Comparison of ENCODE assay signal across 8 cellular contexts in genomic region chr19:16828990-16829821, GRCh38. TPM values are rescaled to one million over a fixed set of nuclear protein-coding genes. Genes with fewer than 3 reads are reported as not detected.
DNase-seq lines count a peak whose midpoint lies in the region; ATAC-seq and TF ChIP-seq lines count a peak whose summit lies in the region.

SIN3B (plus strand) TSS chr19:16829398; CDS start chr19:16829421, 23 bp downstream.

- H3K27me3 Mint-ChIP-seq in WTC11 (ENCODE audit: low read depth) = no peaks in the 10 kb centered on the region; the same call in 1 of the 2 replicates

- H3K27me3 ChIP-seq in breast epithelium (no peaks in the 10 kb centered on the region), skeletal muscle satellite cell (ENCODE audit: control insufficient read depth, insufficient read depth, low read length) (peaks cover 5% of the 10 kb centered on the region)

- H3K36me3 ChIP-seq in breast epithelium = no peaks in the 10 kb centered on the region
- H3K36me3 ChIP-seq in skeletal muscle satellite cell (ENCODE audit: insufficient read depth, low read length) = peaks cover 22% of the 10 kb centered on the region

- peaks cover 29% of the 10 kb centered on the region for H3K36me3 Mint-ChIP-seq in WTC11

- peak; percentile 37 for DNase-seq in DMS53 treated with DMSO at 0.1 percent for 48 hours (lab: John Stamatoyannopoulos, UW; ENCODE audit: unreplicated experiment)
- DNase-seq in NCI-H2227 (lab: John Stamatoyannopoulos, UW; ENCODE audit: unreplicated experiment) = peak; percentile 89
- DNase-seq in WTC11 (ENCODE audit: low spot score) = peak; percentile 85
- peak; percentile 80 to 83 for DNase-seq in breast epithelium (ENCODE audit: low spot score in 2 of 2)

- H3K27ac ChIP-seq in breast epithelium = peak within 1 kb of the TSS; percentile 87 to 89

- CTCF ChIA-PET in WTC11 (lab: Charles Lee) = interaction anchor here (1.0 to 1.6 kb wide), 2 partner anchors 26 to 115 kb away, joined by 3 to 7 read pairs; no protein-coding TSS in a partner anchor

- TF ChIP-seq CTCF in WTC11 (IDR thresholded peaks at IDR 0.05) (no peak), breast epithelium (IDR thresholded peaks at IDR 0.05) (no peak)

- H3K9me3 ChIP-seq in breast epithelium (no peaks in the 10 kb centered on the region), iPS-18c (ENCODE audit: control insufficient read depth, insufficient read depth, low read length) (peaks cover 2% of the 10 kb centered on the region), skeletal muscle satellite cell (replicated peaks; ENCODE audit: low read length) (no peaks in the 10 kb centered on the region)

- H3K4me3 Mint-ChIP-seq in WTC11 = peak within 1 kb of the TSS; percentile 86

- 0 out of 2 replicates have a peak within 1 kb of the TSS, but pooled peaks have one; percentile 86 for H3K27ac Mint-ChIP-seq in WTC11

- peaks cover 5 to 9% of the 10 kb centered on the region in 2 donors for H3K4me1 ChIP-seq in breast epithelium
- H3K4me1 ChIP-seq in skeletal muscle satellite cell (ENCODE audit: control insufficient read depth, insufficient read depth, low read length) = peaks cover 23% of the 10 kb centered on the region

- no peak for TF ChIP-seq POLR2A in breast epithelium (IDR thresholded peaks at IDR 0.05)

- peaks cover 43% of the 10 kb centered on the region for H3K4me1 Mint-ChIP-seq in WTC11

- peaks cover 8% of the 10 kb centered on the region; the same call in 1 of the 2 replicates for H3K9me3 Mint-ChIP-seq in WTC11

- POLR2A ChIA-PET in WTC11 (lab: Charles Lee) = no interaction called here

- peak within 1 kb of the TSS; percentile 85 to 98 (median 87) for H3K4me3 ChIP-seq in breast epithelium
- H3K4me3 ChIP-seq in iPS-18c (ENCODE audit: insufficient read depth, low read depth, low read length) = peak within 1 kb of the TSS; percentile 66
- peak within 1 kb of the TSS; percentile 90 for H3K4me3 ChIP-seq in skeletal muscle satellite cell (ENCODE audit: low read length)

- H3K4me2 ChIP-seq in skeletal muscle satellite cell (ENCODE audit: low read length) = peak within 1 kb of the TSS; percentile 89

- H3K9ac ChIP-seq in skeletal muscle satellite cell (ENCODE audit: low read depth, low read length) = peak within 1 kb of the TSS; percentile 89

- intact Hi-C loops in breast epithelium (cut with DNase I; ENCODE audit: low total_unique reads) = no loop called here

- ATAC-seq in HG02678 (IDR thresholded peaks at IDR 0.05; ENCODE audit: unreplicated experiment) (peak; percentile 60), WTC11 (peak; percentile 52), GM18519 (IDR thresholded peaks at IDR 0.05; ENCODE audit: low FRiP score, unreplicated experiment) (no peak)

TF ChIP-seq in WTC11, 78 proteins besides CTCF, POLR2A, EP300 and RAD21:
- TF ChIP-seq ZBTB21 (CRISPR knock-in tag; IDR thresholded peaks at IDR 0.05; ENCODE audit: borderline replicate concordance) (no peak), GABPB1 (CRISPR knock-in tag; IDR thresholded peaks at IDR 0.05) (no peak), STAT6 (CRISPR knock-in tag; conservative IDR thresholded peaks at IDR 0.05; ENCODE audit: low read depth) (no peak), SOX15 (CRISPR knock-in tag; IDR thresholded peaks at IDR 0.05) (no peak), SP1 (CRISPR knock-in tag; conservative IDR thresholded peaks at IDR 0.05) (peak; percentile 59), AFF4 (CRISPR knock-in tag; IDR thresholded peaks at IDR 0.05; ENCODE audit: borderline replicate concordance) (no peak), ARID4B (CRISPR knock-in tag; IDR thresholded peaks at IDR 0.05; ENCODE audit: borderline replicate concordance) (no peak)

RNA-seq across cellular contexts. Expression of gene SIN3B, which starts in this region (rescaled TPM):
- total RNA-seq in WTC11 (2021) = 76.8 to 87.7 TPM (median 80.0 TPM) in 3 replicates
- total RNA-seq in breast epithelium = 10 to 100 TPM; 43.2 to 88.5 (median 48.1) TPM
- total RNA-seq in skeletal muscle satellite cell (2012; rRNA removed) = 24.6 and 26.9 TPM in 2 replicates

Comparison
In these comparisons a context has a peak if more than half of its experiments do, and no peak if none do; other contexts are left out.
1. DNase-seq: peak in every context shown above with its lines; median percentile 89 in NCI-H2227; 85 in WTC11; 82 in breast epithelium; 37 in DMS53 treated with DMSO at 0.1 percent for 48 hours.